ENCODE assay signal across 32 cellular contexts in genomic region chr13:108230377-108230776, GRCh38.
"Had no signal": no experiment of that assay in that cellular context is flagged by ENCODE, and none has a peak within 500 bp of the region (broad histone marks: within the 10 kb centered on the region; RNA-seq: fewer than 3 reads in every experiment).

No MANE protein-coding gene starts in this region.

- H3K27me3 Mint-ChIP-seq: activated CD4-positive, alpha-beta T cell treated with anti-CD3 and anti-CD28 coated beads for 36 hours; activated CD4-positive, alpha-beta T cell treated with anti-CD3 and anti-CD28 coated beads, Interleukin-2, amount 10 ng/mL, durations not matched to agents 7 days and 5 days; activated naive CD4-positive, alpha-beta T cell treated with anti-CD3 and anti-CD28 coated beads, Interleukin-2, amount 50 U/mL, for 24 hours; activated naive CD8-positive, alpha-beta T cell treated with anti-CD3 and anti-CD28 coated beads, Interleukin-2, amount 10 ng/mL, durations not matched to agents 7 days and 5 days; activated T-cell treated with anti-CD3 and anti-CD28 coated beads, Interleukin-2, amount 50 U/mL, for 24 hours; central memory CD8-positive, alpha-beta T cell had no signal

- H3K36me3 ChIP-seq: ascending aorta, cardiac muscle cell had no signal

- ATAC-seq: activated CD4-positive, alpha-beta T cell treated with anti-CD3 and anti-CD28 coated beads for 36 hours; activated CD4-positive, CD25-positive, alpha-beta regulatory T cell treated with anti-CD3 and anti-CD28 coated beads, Interleukin-2, amount 50 U/mL, for 24 hours; activated CD8-positive, alpha-beta T cell treated with anti-CD3 and anti-CD28 coated beads, Interleukin-2, amount 10 ng/mL, durations not matched to agents 7 days and 5 days; Right ventricle myocardium inferior had no signal

- H3K9me3 ChIP-seq: ascending aorta, MG63 had no signal

- H2AFZ ChIP-seq: PC-9 had no signal

- H3K27ac ChIP-seq: ascending aorta, cardiac muscle cell, PC-9, RWPE1 had no signal

- DNase-seq: activated CD4-positive, alpha-beta T cell treated with anti-CD3 and anti-CD28 coated beads for 36 hours; activated CD4-positive, alpha-beta T cell treated with anti-CD3 and anti-CD28 coated beads, Interleukin-2, amount 10 ng/mL, durations not matched to agents 7 days and 5 days; activated CD4-positive, alpha-beta T cell treated with anti-CD3 and anti-CD28 coated beads, Interleukin-2, amount 50 U/mL, for 48 hours; activated CD8-positive, alpha-beta T cell treated with anti-CD3 and anti-CD28 coated beads, Interleukin-2, amount 10 ng/mL, durations not matched to agents 7 days and 5 days; activated gamma-delta T cell; activated naive CD4-positive, alpha-beta T cell treated with Interleukin-2 at 50 U/mL for 16 hours; activated naive CD8-positive, alpha-beta T cell treated with anti-CD3 and anti-CD28 coated beads, Interleukin-2, amount 10 ng/mL, durations not matched to agents 7 days and 5 days; activated T-cell treated with anti-CD3 and anti-CD28 coated beads, Interleukin-2, amount 50 U/mL, for 24 hours; amygdala; Kasumi-1; KG1; MG63; NCI-H1048; NCI-H1105 treated with DMSO at 0.1 percent for 48 hours; NCI-H1436; NCI-H1694; NCI-H1930; NCI-H2081 treated with DMSO at 0.1 percent for 48 hours; NCI-H226; NCI-H446 treated with DMSO at 0.1 percent for 48 hours; NK-92 treated with Interleukin-12 subunit alpha and Interleukin-12 subunit beta, amount 100 ng/mL, for 24 hours; PC-9 had no signal

- H3K27me3 ChIP-seq: ascending aorta, cardiac muscle cell, MG63 had no signal

- H3K4me2 ChIP-seq: PC-9 had no signal

- H3K9me3 Mint-ChIP-seq: activated CD4-positive, alpha-beta T cell treated with anti-CD3 and anti-CD28 coated beads, Interleukin-2, amount 10 ng/mL, durations not matched to agents 7 days and 5 days; activated naive CD4-positive, alpha-beta T cell treated with anti-CD3 and anti-CD28 coated beads, Interleukin-2, amount 50 U/mL, for 24 hours; activated naive CD8-positive, alpha-beta T cell treated with anti-CD3 and anti-CD28 coated beads, Interleukin-2, amount 10 ng/mL, durations not matched to agents 7 days and 5 days; activated T-cell treated with anti-CD3 and anti-CD28 coated beads, Interleukin-2, amount 50 U/mL, for 24 hours; activated T-helper 2 cell treated with anti-CD3 and anti-CD28 coated beads, Interferon-gamma antibody, Interleukin-2, Interleukin-4, amounts not matched to agents 10 μg/mL and 5 μg/mL and 100 μg/mL, durations not matched to agents 14 hours and 24 hours and 36 hours; central memory CD8-positive, alpha-beta T cell had no signal

- H3K27ac Mint-ChIP-seq: activated CD4-positive, alpha-beta T cell treated with anti-CD3 and anti-CD28 coated beads for 36 hours; activated CD4-positive, alpha-beta T cell treated with anti-CD3 and anti-CD28 coated beads, Interleukin-2, amount 10 ng/mL, durations not matched to agents 7 days and 5 days; activated CD8-positive, alpha-beta T cell treated with anti-CD3 and anti-CD28 coated beads, Interleukin-2, amount 10 ng/mL, durations not matched to agents 7 days and 5 days; activated naive CD4-positive, alpha-beta T cell treated with anti-CD3 and anti-CD28 coated beads, Interleukin-2, amount 50 U/mL, for 24 hours; activated naive CD8-positive, alpha-beta T cell treated with anti-CD3 and anti-CD28 coated beads, Interleukin-2, amount 10 ng/mL, durations not matched to agents 7 days and 5 days; activated T-cell treated with anti-CD3 and anti-CD28 coated beads, Interleukin-2, amount 50 U/mL, for 24 hours; activated T-helper 2 cell treated with anti-CD3 and anti-CD28 coated beads, Interferon-gamma antibody, Interleukin-2, Interleukin-4, amounts not matched to agents 10 μg/mL and 5 μg/mL and 100 μg/mL, durations not matched to agents 14 hours and 24 hours and 36 hours had no signal

- H3K4me3 ChIP-seq: ascending aorta, cardiac muscle cell, MG63, PC-9 had no signal

- FAIRE-seq: RCC 7860, TTC549 had no signal

- H3K4me3 Mint-ChIP-seq: activated CD4-positive, alpha-beta T cell treated with anti-CD3 and anti-CD28 coated beads for 36 hours; activated CD4-positive, alpha-beta T cell treated with anti-CD3 and anti-CD28 coated beads, Interleukin-2, amount 10 ng/mL, durations not matched to agents 7 days and 5 days; activated CD8-positive, alpha-beta T cell treated with anti-CD3 and anti-CD28 coated beads, Interleukin-2, amount 10 ng/mL, durations not matched to agents 7 days and 5 days; activated naive CD4-positive, alpha-beta T cell treated with anti-CD3 and anti-CD28 coated beads, Interleukin-2, amount 50 U/mL, for 24 hours; activated naive CD8-positive, alpha-beta T cell treated with anti-CD3 and anti-CD28 coated beads, Interleukin-2, amount 10 ng/mL, durations not matched to agents 7 days and 5 days; activated T-cell treated with anti-CD3 and anti-CD28 coated beads, Interleukin-2, amount 50 U/mL, for 24 hours; central memory CD8-positive, alpha-beta T cell had no signal
